ENCODE assay signal across 1 cellular context in genomic region chr10:7787857-7788639, GRCh38.
TF ChIP-seq lines count a peak whose summit lies in the region.

Gene ATP5F1C (plus strand): TSS chr10:7788177. CDS start chr10:7788208, 31 bp downstream.
Gene KIN (minus strand): TSS chr10:7787993. CDS start chr10:7787933, 60 bp downstream.

TF ChIP-seq in K562, 482 proteins besides CTCF, POLR2A, EP300 and RAD21 (continued from another document):
- TF ChIP-seq, protein P1, sequence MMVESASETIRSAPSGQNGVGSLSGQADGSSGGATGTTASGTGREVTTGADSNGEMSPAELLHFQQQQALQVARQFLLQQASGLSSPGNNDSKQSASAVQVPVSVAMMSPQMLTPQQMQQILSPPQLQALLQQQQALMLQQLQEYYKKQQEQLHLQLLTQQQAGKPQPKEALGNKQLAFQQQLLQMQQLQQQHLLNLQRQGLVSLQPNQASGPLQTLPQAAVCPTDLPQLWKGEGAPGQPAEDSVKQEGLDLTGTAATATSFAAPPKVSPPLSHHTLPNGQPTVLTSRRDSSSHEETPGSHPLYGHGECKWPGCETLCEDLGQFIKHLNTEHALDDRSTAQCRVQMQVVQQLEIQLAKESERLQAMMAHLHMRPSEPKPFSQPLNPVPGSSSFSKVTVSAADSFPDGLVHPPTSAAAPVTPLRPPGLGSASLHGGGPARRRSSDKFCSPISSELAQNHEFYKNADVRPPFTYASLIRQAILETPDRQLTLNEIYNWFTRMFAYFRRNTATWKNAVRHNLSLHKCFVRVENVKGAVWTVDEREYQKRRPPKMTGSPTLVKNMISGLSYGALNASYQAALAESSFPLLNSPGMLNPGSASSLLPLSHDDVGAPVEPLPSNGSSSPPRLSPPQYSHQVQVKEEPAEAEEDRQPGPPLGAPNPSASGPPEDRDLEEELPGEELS (CRISPR knock-in tag; IDR thresholded peaks at IDR 0.05; ENCODE audit: borderline replicate concordance): no peak
- no peak for TF ChIP-seq SRSF9 (IDR thresholded peaks at IDR 0.05; ENCODE audit: borderline replicate concordance, low read depth, low read length)
- TF ChIP-seq BMI1 (IDR thresholded peaks at IDR 0.05; ENCODE audit: low read length): no peak
- no peak for TF ChIP-seq ZNF24 (IDR thresholded peaks at IDR 0.05)
- TF ChIP-seq ATF7 (IDR thresholded peaks at IDR 0.05): 0 out of 2 replicates have a peak, but pooled peaks have one; percentile 29
- no peak for TF ChIP-seq KAT2B (IDR thresholded peaks at IDR 0.05; ENCODE audit: low read depth, low read length)
